ENCODE assay signal across 8 cellular contexts in the genomic region with DNA sequence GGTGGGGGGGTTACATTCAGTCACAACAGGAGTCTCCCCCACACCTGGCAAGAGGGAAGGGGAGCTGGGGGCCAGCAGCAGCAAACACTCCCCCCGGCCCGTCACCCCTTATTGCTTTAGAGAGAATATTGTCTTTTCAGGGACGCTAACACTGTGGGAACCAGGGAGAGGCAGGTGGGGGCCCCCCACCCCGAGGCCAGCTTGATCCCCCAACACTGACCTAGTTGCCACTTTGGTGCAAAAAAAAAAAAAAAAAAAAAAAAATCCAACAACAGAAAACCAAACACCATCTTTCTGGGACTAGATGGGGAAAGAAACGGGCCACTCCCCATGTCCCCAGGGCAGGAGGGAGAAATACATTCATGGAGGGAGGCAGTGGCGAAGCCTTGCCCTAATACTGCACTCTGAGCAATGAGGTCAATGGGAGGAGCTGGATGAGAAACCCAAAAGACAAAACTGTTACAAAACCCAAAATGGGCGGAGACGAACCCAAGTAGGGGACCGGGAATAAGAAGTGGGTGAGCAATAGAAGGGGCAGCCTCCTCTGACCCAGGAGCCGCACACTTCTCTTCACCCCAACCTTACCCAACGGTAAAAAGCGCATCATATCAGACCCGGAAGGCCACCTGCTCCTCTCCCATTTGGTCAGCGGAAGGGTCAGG. TPM values are rescaled to one million over a fixed set of nuclear protein-coding genes. Genes with fewer than 3 reads are reported as not detected.
DNase-seq lines count a peak whose midpoint lies in the region; TF ChIP-seq lines count a peak whose summit lies in the region.

No MANE protein-coding gene starts in this region.

- no peaks in the 10 kb centered on the region for H3K9me3 Mint-ChIP-seq in MCF 10A (ENCODE audit: unreplicated experiment)

- dilution Hi-C loops in mammary epithelial cell (cut with HindIII; ENCODE audit: low sequenced_read_pairs) = loop anchor here (10.0 kb wide), 1 partner anchor 245 kb away; a partner anchor contains a TSS

- DNase-seq in MCF 10A (ENCODE audit: unreplicated experiment) (peak; percentile 78), mammary epithelial cell (no peak), adrenal gland (peak; percentile 54 to 87 (median 79)), lower leg skin (ENCODE audit: low spot score in 2 of 2) (peak; percentile 75 to 90), uterus (peak; percentile 58 to 70), NCI-H187 (lab: John Stamatoyannopoulos, UW) (no peak), dedifferentiated amniotic fluid mesenchymal stem cell (ENCODE audit: extremely low spot score) (no peak), HAP-1 (ENCODE audit: low spot score in 2 of 2) (no peak)

- in situ Hi-C loops in mammary epithelial cell (cut with MboI; ENCODE audit: low sequenced_read_pairs in 2 of 2) = loop anchor here in 1 of 2 donors (10.0 kb wide), 1 partner anchor 205 kb away; a partner anchor contains a TSS
- in situ Hi-C loops in HAP-1 (cut with MboI; ENCODE audit: low sequenced_read_pairs) = no loop called here

- H3K36me3 Mint-ChIP-seq in MCF 10A (ENCODE audit: insufficient read depth, unreplicated experiment) = peaks cover 55% of the 10 kb centered on the region

- H4K20me1 ChIP-seq in mammary epithelial cell (ENCODE audit: insufficient read depth, low read length) = no peaks in the 10 kb centered on the region

- H3K27me3 ChIP-seq in mammary epithelial cell (ENCODE audit: insufficient read depth, low read length) = no peaks in the 10 kb centered on the region
- no peaks in the 10 kb centered on the region for H3K27me3 ChIP-seq in adrenal gland
- no peaks in the 10 kb centered on the region for H3K27me3 ChIP-seq in uterus
- H3K27me3 ChIP-seq in HAP-1 (ENCODE audit: low read depth) = no peaks in the 10 kb centered on the region

- H3K79me2 ChIP-seq in mammary epithelial cell (ENCODE audit: insufficient read depth, low read length) = peaks cover 32% of the 10 kb centered on the region

- WGBS in mammary epithelial cell (ENCODE audit: low coverage, missing lambda C conversion rate) = 75% methylated on average over 12 of the region's 14 CpGs
- WGBS in adrenal gland, 4 donors = 46 to 54% (median 50%) methylated on average over 13 to 14 of the region's 14 CpGs
- WGBS in lower leg skin, 2 donors = 52 to 59% methylated on average over 14 of the region's 14 CpGs

- H2AFZ ChIP-seq in mammary epithelial cell (ENCODE audit: low read depth, low read length) = no peak overlapping the region

- no peak overlapping the region for H3K9ac ChIP-seq in mammary epithelial cell (ENCODE audit: insufficient read depth, low read length)

- peaks cover 12% of the 10 kb centered on the region for H3K36me3 ChIP-seq in mammary epithelial cell (ENCODE audit: insufficient read depth, low read length)
- peaks cover 0 to 77% of the 10 kb centered on the region in 2 donors for H3K36me3 ChIP-seq in adrenal gland (replicated peaks in 1 of 2)
- H3K36me3 ChIP-seq in uterus = no peaks in the 10 kb centered on the region
- H3K36me3 ChIP-seq in HAP-1 (replicated peaks) = peaks cover 83% of the 10 kb centered on the region

- POLR2A ChIA-PET in MCF 10A (lab: Yijun Ruan, JAX) = interaction anchor here (0.6 to 3.7 kb wide), 10 partner anchors 10 to 255 kb away, joined by 3 to 24 read pairs (median 4); a partner anchor contains a TSS

- H3K4me2 ChIP-seq in mammary epithelial cell (ENCODE audit: insufficient read depth, low read depth, low read length) = no peak overlapping the region

- peak overlapping the region; percentile 51 for H3K27ac Mint-ChIP-seq in MCF 10A (ENCODE audit: low read depth, unreplicated experiment)

- H3K4me3 ChIP-seq in mammary epithelial cell (replicated peaks in 1 of 3; ENCODE audit: insufficient read depth in 1 of 3, low read depth in 2 of 3, low read length in 3 of 3) (no peak overlapping the region), adrenal gland (no peak overlapping the region), lower leg skin (ENCODE audit: low read depth, poor library complexity, severe bottlenecking) (no peak overlapping the region), uterus (no peak overlapping the region), HAP-1 (no peak overlapping the region)

- TF ChIP-seq CTCF in MCF 10A (IDR thresholded peaks at IDR 0.05; ENCODE audit: unreplicated experiment) (no peak), mammary epithelial cell (conservative IDR thresholded peaks at IDR 0.05 in 1 of 2, IDR thresholded peaks at IDR 0.05 in 1 of 2; ENCODE audit: extremely low read depth in 1 of 2, insufficient read depth in 1 of 2, low read depth in 1 of 2, low read length in 2 of 2) (no peak), adrenal gland (IDR thresholded peaks at IDR 0.05) (no peak), lower leg skin (IDR thresholded peaks at IDR 0.05) (no peak), uterus (IDR thresholded peaks at IDR 0.05) (no peak)

- H3K4me3 Mint-ChIP-seq in MCF 10A (ENCODE audit: unreplicated experiment) = no peak overlapping the region

- CTCF ChIA-PET in MCF 10A (lab: Yijun Ruan, JAX) = interaction anchor here (0.5 to 10.0 kb wide), 6 partner anchors 11 to 195 kb away, joined by 3 to 103 read pairs (median 3); a partner anchor contains a TSS
- CTCF ChIA-PET in mammary epithelial cell (lab: Charles Lee; ENCODE audit: low non-redundant PET) = no interaction called here

- H3K27me3 Mint-ChIP-seq in MCF 10A (ENCODE audit: insufficient read depth, unreplicated experiment) = no peaks in the 10 kb centered on the region

- intact Hi-C loops in MCF 10A (cut with micrococcal nuclease) (no loop called here), mammary epithelial cell (cut with micrococcal nuclease) (loop anchor here (5.0 kb wide), 1 partner anchor 48 kb away; no protein-coding TSS in a partner anchor), adrenal gland (cut with DNase I) (loop anchor here in 1 of 2 donors (5.0 kb wide), 2 partner anchors 98 to 213 kb away; no protein-coding TSS in a partner anchor), lower leg skin (cut with DNase I; ENCODE audit: low total_unique reads) (no loop called here), uterus (cut with DNase I; ENCODE audit: low total_unique reads) (loop anchor here (10.0 kb wide), 3 partner anchors 95 to 215 kb away; a partner anchor contains a TSS)

- no peaks in the 10 kb centered on the region for H3K9me3 ChIP-seq in mammary epithelial cell (replicated peaks; ENCODE audit: insufficient read depth, low read length)
- no peaks in the 10 kb centered on the region for H3K9me3 ChIP-seq in adrenal gland (replicated peaks in 1 of 3)
- H3K9me3 ChIP-seq in uterus = no peaks in the 10 kb centered on the region
- no peaks in the 10 kb centered on the region for H3K9me3 ChIP-seq in HAP-1

- peak in 1 of 2 donors; percentile 39 for TF ChIP-seq POLR2A in adrenal gland (IDR thresholded peaks at IDR 0.05)
- no peak for TF ChIP-seq POLR2A in lower leg skin (IDR thresholded peaks at IDR 0.05)
- TF ChIP-seq POLR2A in uterus (IDR thresholded peaks at IDR 0.05) = no peak

- peaks cover 5% of the 10 kb centered on the region for H3K4me1 ChIP-seq in mammary epithelial cell (ENCODE audit: insufficient read depth, low read length)
- H3K4me1 ChIP-seq in adrenal gland (replicated peaks in 1 of 2) = peaks cover 10 to 35% of the 10 kb centered on the region in 2 donors
- no peaks in the 10 kb centered on the region for H3K4me1 ChIP-seq in uterus
- H3K4me1 ChIP-seq in HAP-1 = no peaks in the 10 kb centered on the region

- H3K4me1 Mint-ChIP-seq in MCF 10A (ENCODE audit: insufficient read depth, unreplicated experiment) = peaks cover 12% of the 10 kb centered on the region

- BruUV-seq in MCF 10A (replicated peaks; lab: Mats Ljungman, UMichigan) = no TSS peak
- BruUV-seq in mammary epithelial cell (replicated peaks; lab: Mats Ljungman, UMichigan) = no TSS peak

- H3K27ac ChIP-seq in mammary epithelial cell (ENCODE audit: insufficient read depth, low read depth, low read length) (no peak overlapping the region), adrenal gland (peak overlapping the region; percentile 15 to 74 (median 62)), uterus (peak overlapping the region; percentile 47 to 56)

RNA-seq across cellular contexts. Expression of a gene that starts 6.5 kb away (rescaled TPM):
- 196 and 201 TPM in 2 replicates for total RNA-seq in MCF 10A (2022)
- total RNA-seq in mammary epithelial cell = 100 to 1,000 TPM in 1 of 2 donors, 10 to 100 TPM in 1; 91.4 to 243 TPM
- 208 TPM for polyA plus RNA-seq in mammary epithelial cell
- 226 TPM for polyA minus RNA-seq in mammary epithelial cell
- 100 to 1,000 TPM; 152 to 365 (median 297) TPM for total RNA-seq in adrenal gland
- 100 to 1,000 TPM; 105 to 139 (median 105) TPM for polyA plus RNA-seq in adrenal gland
- total RNA-seq in lower leg skin = 100 to 1,000 TPM; 309 to 439 (median 353) TPM
- 100 to 1,000 TPM in 2 of 4 donors, 10 to 100 TPM in 2; 72.0 to 245 (median 94.3) TPM for total RNA-seq in uterus

RNA-seq across cellular contexts. Expression of a gene that starts 14.0 kb away (rescaled TPM):
- total RNA-seq in MCF 10A (2022) (37.6 and 40.1 TPM in 2 replicates), mammary epithelial cell (10 to 100 TPM; 12.7 to 22.3 TPM), adrenal gland (10 to 100 TPM; 19.1 to 62.2 (median 25.9) TPM), lower leg skin (10 to 100 TPM; 34.9 to 56.6 (median 40.0) TPM), uterus (10 to 100 TPM in 3 of 4 donors, 1 to 10 TPM in 1; 9.7 to 90.9 (median 31.9) TPM)
- polyA plus RNA-seq in mammary epithelial cell (4.3 TPM), adrenal gland (100 to 1,000 TPM in 1 of 3 donors, 10 to 100 TPM in 1, 1 to 10 TPM in 1; 5.4 to 167 (median 49.8) TPM)
- 11.2 TPM for polyA minus RNA-seq in mammary epithelial cell

RNA-seq across cellular contexts. Expression of a gene that starts 23.8 kb away (rescaled TPM):
- total RNA-seq in MCF 10A (2022) = not detected in 2 replicates
- total RNA-seq in mammary epithelial cell = not detected
- not detected for polyA plus RNA-seq in mammary epithelial cell
- not detected for polyA minus RNA-seq in mammary epithelial cell
- total RNA-seq in adrenal gland = 1 to 10 TPM in 3 of 8 donors, not detected in 5; 1.9 to 3.8 (median 2.4) TPM
- 1 to 10 TPM in 2 of 3 donors, under 1 TPM in 1; 0.64 to 5.1 (median 2.5) TPM for polyA plus RNA-seq in adrenal gland
- not detected for total RNA-seq in lower leg skin
- not detected for total RNA-seq in uterus

RNA-seq across cellular contexts. Expression of a gene that starts 25.9 kb away (rescaled TPM):
- 49.0 and 59.2 TPM in 2 replicates for total RNA-seq in MCF 10A (2022)
- total RNA-seq in mammary epithelial cell = 10 to 100 TPM; 29.2 to 52.2 TPM
- 65.2 TPM for polyA plus RNA-seq in mammary epithelial cell
- 17.2 TPM for polyA minus RNA-seq in mammary epithelial cell
- 10 to 100 TPM in 7 of 8 donors, 1 to 10 TPM in 1; 8.7 to 60.9 (median 34.2) TPM for total RNA-seq in adrenal gland
- polyA plus RNA-seq in adrenal gland = 10 to 100 TPM; 24.8 to 48.5 (median 27.1) TPM
- total RNA-seq in lower leg skin = 10 to 100 TPM; 51.3 to 72.7 (median 70.3) TPM
- 10 to 100 TPM; 16.4 to 53.8 (median 23.8) TPM for total RNA-seq in uterus

RNA-seq across cellular contexts. Expression of a gene that starts 38.7 kb away (rescaled TPM):
- total RNA-seq in MCF 10A (2022) (not detected in 2 replicates), mammary epithelial cell (under 1 TPM; 0.14 to 0.17 TPM), adrenal gland (1 to 10 TPM in 4 of 8 donors, under 1 TPM in 4; 0.24 to 2.9 (median 1.1) TPM), lower leg skin (1 to 10 TPM; 1.3 to 3.4 (median 1.6) TPM), uterus (1 to 10 TPM in 1 of 4 donors, under 1 TPM in 1, not detected in 2; 0.43 to 2.0 TPM)
- polyA plus RNA-seq in mammary epithelial cell (0.23 TPM), adrenal gland (1 to 10 TPM in 2 of 3 donors, under 1 TPM in 1; 0.88 to 2.1 (median 1.1) TPM)
- polyA minus RNA-seq in mammary epithelial cell = not detected

Comparison
In these comparisons a context has a peak if more than half of its experiments do, and no peak if none do; other contexts are left out.
1. DNase-seq: peak in MCF 10A (single experiment), adrenal gland (7 of 7), lower leg skin (2 of 2) and uterus (2 of 2); none in mammary epithelial cell (single experiment), NCI-H187 (0 of 2), dedifferentiated amniotic fluid mesenchymal stem cell (single experiment) and HAP-1 (0 of 2).
2. intact Hi-C loops: an anchor here in mammary epithelial cell (5.0 kb wide) and uterus (10.0 kb wide); none called in MCF 10A and lower leg skin.